ENCODE assay signal across 30 cellular contexts in genomic region chr9:24242599-24242998, GRCh38.
"Had no signal": no experiment of that assay in that cellular context is flagged by ENCODE, and none has a peak within 500 bp of the region (broad histone marks: within the 10 kb centered on the region; RNA-seq: fewer than 3 reads in every experiment).

No MANE protein-coding gene starts in this region.

- H3K27ac ChIP-seq: adrenal gland, body of pancreas, breast epithelium, VCaP had no signal

- H3K4me1 ChIP-seq: adrenal gland, body of pancreas, breast epithelium had no signal

- FAIRE-seq: astrocyte had no signal

- DNase-seq: activated B cell treated with CpG ODN at 0.5 μM for 24 hours; activated CD4-positive, alpha-beta memory T cell treated with anti-CD3 and anti-CD28 coated beads for 36 hours; activated CD4-positive, alpha-beta T cell treated with anti-CD3 and anti-CD28 coated beads for 4 hours; activated CD4-positive, alpha-beta T cell treated with anti-CD3 and anti-CD28 coated beads, Interleukin-2, amount 50 U/mL, for 1 hour; activated CD4-positive, CD25-positive, alpha-beta regulatory T cell treated with anti-CD3 and anti-CD28 coated beads, Interleukin-2, amount 50 U/mL, for 72 hours; activated CD8-positive, alpha-beta memory T cell treated with anti-CD3 and anti-CD28 coated beads, Interleukin-2, amount 50 U/mL, for 4 hours; activated gamma-delta T cell treated with Interleukin-2 at 50 U/mL for 16 hours; activated naive CD4-positive, alpha-beta T cell treated with anti-CD3 and anti-CD28 coated beads for 36 hours; activated T-cell treated with anti-CD3 and anti-CD28 coated beads for 4 hours; activated T-cell treated with anti-CD3 and anti-CD28 coated beads, Interleukin-2, amount 50 U/mL, for 4 hours; adrenal gland; body of pancreas; NCI-H1105; NCI-H1417 treated with DMSO at 0.1 percent for 48 hours; NCI-H187 treated with DMSO at 0.1 percent for 48 hours; NCI-H2081 treated with DMSO at 0.1 percent for 48 hours; NCI-H226; NCI-H446 treated with DMSO at 0.1 percent for 48 hours; NCI-H774; NK-92 treated with Interleukin-12 subunit alpha and Interleukin-12 subunit beta, amount 100 ng/mL, for 24 hours; Right ventricle myocardium superior; SW 1271; T-helper 1 cell; T-helper 2 cell; T-helper 9 cell had no signal

- H3K4me1 Mint-ChIP-seq: activated B cell treated with CpG ODN at 0.5 μM for 24 hours had no signal

- H3K27ac Mint-ChIP-seq: activated B cell treated with CpG ODN at 0.5 μM for 24 hours; activated CD4-positive, alpha-beta memory T cell treated with anti-CD3 and anti-CD28 coated beads for 36 hours; activated naive CD4-positive, alpha-beta T cell treated with anti-CD3 and anti-CD28 coated beads for 36 hours; activated naive CD4-positive, alpha-beta T cell treated with anti-CD3 and anti-CD28 coated beads, Interleukin-2, amount 50 U/mL, for 72 hours; activated T-helper 1 cell treated with anti-CD3 and anti-CD28 coated beads, Interleukin-12 subunit alpha, Interleukin-12 subunit beta, Interleukin-2, Interleukin-4 antibody, amounts not matched to agents 30 ng/mL and 10 ng/mL and 1 ng/mL, durations not matched to agents 14 hours and 24 hours and 36 hours had no signal

- H3K36me3 ChIP-seq: adrenal gland, breast epithelium had no signal

- H3K36me3 Mint-ChIP-seq: activated CD4-positive, alpha-beta memory T cell treated with anti-CD3 and anti-CD28 coated beads for 36 hours; activated naive CD4-positive, alpha-beta T cell treated with anti-CD3 and anti-CD28 coated beads, Interleukin-2, amount 50 U/mL, for 72 hours had no signal

- ATAC-seq: activated naive CD4-positive, alpha-beta T cell treated with anti-CD3 and anti-CD28 coated beads, Interleukin-2, amount 50 U/mL, for 72 hours; activated T-cell treated with anti-CD3 and anti-CD28 coated beads, Interleukin-2, amount 50 U/mL, for 4 hours; body of pancreas had no signal

- H3K4me3 Mint-ChIP-seq: activated B cell treated with CpG ODN at 0.5 μM for 24 hours; activated CD4-positive, alpha-beta memory T cell treated with anti-CD3 and anti-CD28 coated beads for 36 hours; activated naive CD4-positive, alpha-beta T cell treated with anti-CD3 and anti-CD28 coated beads for 36 hours; activated T-cell treated with anti-CD3 and anti-CD28 coated beads, Interleukin-2, amount 50 U/mL, for 4 hours; activated T-helper 1 cell treated with anti-CD3 and anti-CD28 coated beads, Interleukin-12 subunit alpha, Interleukin-12 subunit beta, Interleukin-2, Interleukin-4 antibody, amounts not matched to agents 30 ng/mL and 10 ng/mL and 1 ng/mL, durations not matched to agents 14 hours and 24 hours and 36 hours had no signal

- H3K4me3 ChIP-seq: adrenal gland, body of pancreas, breast epithelium had no signal

- H3K9me3 ChIP-seq: adrenal gland, body of pancreas, breast epithelium had no signal

- H3K27me3 ChIP-seq: adrenal gland, body of pancreas, breast epithelium had no signal

- H3K27me3 Mint-ChIP-seq: activated B cell treated with CpG ODN at 0.5 μM for 24 hours; activated CD4-positive, alpha-beta memory T cell treated with anti-CD3 and anti-CD28 coated beads for 36 hours had no signal
